23 cellular contexts compared by ENCODE assay signal in genomic region chr5:11377896-11378295, GRCh38.
A peak's percentile ranks its signal among the peaks of the same experiment; 100 is the strongest.
DNase-seq lines count a peak whose midpoint lies in the region; FAIRE-seq and TF ChIP-seq lines count a peak whose summit lies in the region.
"Had no signal": no experiment of that assay in that cellular context is flagged by ENCODE, and none has a peak within 500 bp of the region (broad histone marks: within the 10 kb centered on the region; RNA-seq: fewer than 3 reads in every experiment).

No MANE protein-coding gene starts in this region.

- peaks cover 3% of the 10 kb centered on the region for H3K27me3 ChIP-seq in neural progenitor cell
- H3K27me3 ChIP-seq: Peyer's patch, SJCRH30 had no signal

- no peak overlapping the region for H3K9ac ChIP-seq in neural progenitor cell

- in situ Hi-C loops in GM13976 (cut with MboI; ENCODE audit: low sequenced_read_pairs, unreplicated experiment), result no loop called here

- H3K9me3 Mint-ChIP-seq in neural progenitor cell, result peaks cover 3% of the 10 kb centered on the region
- H3K9me3 Mint-ChIP-seq: CD8-positive, alpha-beta T cell had no signal

- TF ChIP-seq CTCF in neural progenitor cell (IDR thresholded peaks at IDR 0.05), result no peak
- no peak for TF ChIP-seq CTCF in GM13976 (IDR thresholded peaks at IDR 0.05; ENCODE audit: borderline replicate concordance, control extremely low read depth, extremely low read depth, insufficient read depth, missing control alignments)

- H3K27ac Mint-ChIP-seq in neural progenitor cell, result peak overlapping the region; percentile 61
- H3K27ac Mint-ChIP-seq: CD8-positive, alpha-beta T cell had no signal

- no peaks in the 10 kb centered on the region for H3K79me2 ChIP-seq in neural progenitor cell (ENCODE audit: low read depth)

- H3K27me3 Mint-ChIP-seq in neural progenitor cell (ENCODE audit: insufficient read depth, low read depth), result peaks cover 5% of the 10 kb centered on the region

- no peak overlapping the region for H3K4me3 Mint-ChIP-seq in neural progenitor cell
- H3K4me3 Mint-ChIP-seq: CD8-positive, alpha-beta T cell had no signal

- no peaks in the 10 kb centered on the region for H4K20me1 ChIP-seq in neural progenitor cell (ENCODE audit: low read depth)

- H3K9me3 ChIP-seq in neural progenitor cell (ENCODE audit: low read depth), result no peaks in the 10 kb centered on the region
- H3K9me3 ChIP-seq: Peyer's patch, SJCRH30 had no signal

- peaks cover 46% of the 10 kb centered on the region for H3K36me3 Mint-ChIP-seq in neural progenitor cell
- H3K36me3 Mint-ChIP-seq: CD8-positive, alpha-beta T cell had no signal

- no peaks in the 10 kb centered on the region for H3K36me3 ChIP-seq in neural progenitor cell
- H3K36me3 ChIP-seq: Peyer's patch, SJCRH30 had no signal

- H3F3A ChIP-seq in neural progenitor cell (ENCODE audit: low read depth), result no peaks in the 10 kb centered on the region

- no peak overlapping the region for H3K27ac ChIP-seq in neural progenitor cell
- H3K27ac ChIP-seq: Peyer's patch, SJCRH30 had no signal

- H3K4me2 ChIP-seq in neural progenitor cell, result no peak overlapping the region

- DNase-seq in A172 (ENCODE audit: low spot score) (peak; percentile 47), HTR-8/SVneo (ENCODE audit: insufficient read length, low spot score) (peak; percentile 25), astrocyte of the hippocampus (ENCODE audit: low read depth, low spot score) (peak; percentile 71), neural progenitor cell (ENCODE audit: low spot score) (no peak), OCI-M2 (lab: John Stamatoyannopoulos, UW; ENCODE audit: unreplicated experiment) (no peak), GM03348 (ENCODE audit: low spot score) (no peak), GM13976 (ENCODE audit: low spot score) (no peak)
- DNase-seq: 8988T; AML-193; C1 segment of cervical spinal cord; Calu3; CD8-positive, alpha-beta T cell; DMS153; GDM1; NCI-H1092; NCI-H146; NCI-H2029; NCI-H524 treated with DMSO at 0.1 percent for 48 hours; NCI-H82; Peyer's patch had no signal

- peaks cover 31% of the 10 kb centered on the region for H3K4me1 Mint-ChIP-seq in neural progenitor cell

- H3K4me1 ChIP-seq in neural progenitor cell, result peaks cover 13% of the 10 kb centered on the region
- H3K4me1 ChIP-seq: Peyer's patch, SJCRH30 had no signal

- no peak overlapping the region for H3K4me3 ChIP-seq in neural progenitor cell
- H3K4me3 ChIP-seq: K562, Peyer's patch, SJCRH30 had no signal

- FAIRE-seq in HTR-8/SVneo (lab: Jason Lieb, UNC), result peak; percentile 78
- FAIRE-seq: GM19239, K562 had no signal

- no peak overlapping the region for H2AFZ ChIP-seq in neural progenitor cell (replicated peaks)

Comparison
In these comparisons a context has a peak if more than half of its experiments do, and no peak if none do; other contexts are left out.
1. DNase-seq: peak in A172 (single experiment), HTR-8/SVneo (single experiment) and astrocyte of the hippocampus (single experiment); none in neural progenitor cell (single experiment), OCI-M2 (single experiment), GM03348 (single experiment) and GM13976 (single experiment).